11 cellular contexts compared by ENCODE assay signal in the genomic region with DNA sequence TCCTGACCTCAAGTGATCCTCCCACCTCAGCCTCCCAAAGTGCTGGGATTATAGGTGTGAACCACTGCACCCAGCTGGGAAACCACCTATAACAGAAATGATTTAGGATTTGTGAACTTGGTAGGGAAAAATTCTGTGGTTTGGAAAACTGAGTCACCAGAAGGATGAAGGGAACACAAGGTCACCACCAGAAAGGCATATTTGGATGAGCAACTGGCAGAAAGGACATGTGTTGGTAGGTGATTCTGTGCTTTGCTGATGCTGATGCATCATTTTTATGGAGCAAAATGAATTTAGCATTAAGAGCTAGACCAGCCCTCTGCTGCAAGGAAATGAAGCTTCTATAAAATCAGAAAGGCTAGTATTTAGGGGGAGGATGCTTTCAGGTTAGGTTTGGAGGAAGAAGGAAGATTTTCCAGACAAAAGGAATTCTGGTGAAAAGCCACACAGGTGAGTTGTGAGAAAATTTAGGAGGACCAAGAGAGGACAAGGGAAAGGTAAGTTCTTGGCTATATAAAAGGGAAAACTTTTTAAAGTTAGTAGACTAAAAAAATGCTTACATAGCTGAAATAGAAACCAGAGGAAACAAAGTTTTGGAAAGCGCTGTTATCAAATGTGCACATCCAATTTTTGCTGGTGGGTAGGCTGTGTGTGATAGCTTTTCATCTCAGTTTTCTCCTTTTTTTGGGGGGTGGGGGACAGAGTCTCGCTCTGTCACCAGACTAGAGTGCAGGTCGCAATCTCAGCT. TPM values are rescaled to one million over a fixed set of nuclear protein-coding genes. Genes with fewer than 3 reads are reported as not detected.
DNase-seq lines count a peak whose midpoint lies in the region; ATAC-seq, FAIRE-seq and TF ChIP-seq lines count a peak whose summit lies in the region.
"Had no signal": no experiment of that assay in that cellular context is flagged by ENCODE, and none has a peak within 500 bp of the region (broad histone marks: within the 10 kb centered on the region; RNA-seq: fewer than 3 reads in every experiment).

No MANE protein-coding gene starts in this region.

- H3K9me3 Mint-ChIP-seq in HFFc6 = no peaks in the 10 kb centered on the region

- no peak overlapping the region for H3K4me3 ChIP-seq in lower lobe of right lung
- H3K4me3 ChIP-seq: colonic mucosa had no signal

- peak overlapping the region; percentile 41 for H3K27ac ChIP-seq in lower lobe of right lung

- peaks cover 13% of the 10 kb centered on the region for H3K36me3 Mint-ChIP-seq in HFFc6 (ENCODE audit: low read depth)

- peaks cover 35% of the 10 kb centered on the region for H3K4me1 ChIP-seq in lower lobe of right lung
- H3K4me1 ChIP-seq: colonic mucosa had no signal

- no peak for TF ChIP-seq CTCF in HFFc6 (IDR thresholded peaks at IDR 0.05)
- TF ChIP-seq CTCF in lower lobe of right lung (IDR thresholded peaks at IDR 0.05) = no peak

- ATAC-seq in lower lobe of right lung = no peak
- ATAC-seq: Panc1 had no signal

- H3K36me3 ChIP-seq in lower lobe of right lung = peaks cover 5% of the 10 kb centered on the region
- H3K36me3 ChIP-seq: colonic mucosa had no signal

- DNase-seq in ACHN (peak; percentile 43), HFFc6 (peak; percentile 78), amniotic epithelial cell (ENCODE audit: low read depth) (peak; percentile 90), lower lobe of right lung (no peak), KBM-7 (no peak), C1 segment of cervical spinal cord (lab: John Stamatoyannopoulos, UW) (no peak), GM12892 (ENCODE audit: insufficient read length) (no peak)
- DNase-seq in stimulated activated CD4-positive, alpha-beta T cell treated with anti-CD3 and anti-CD28 coated beads, Interleukin-4, amount 100 ng/mL, for 4 hours = no peak
- DNase-seq: colonic mucosa, DMS 273 treated with DMSO at 0.1 percent for 48 hours had no signal

- FAIRE-seq in GM12892 (lab: Jason Lieb, UNC) = no peak

- H3K9me3 ChIP-seq in lower lobe of right lung = no peaks in the 10 kb centered on the region
- H3K9me3 ChIP-seq: colonic mucosa had no signal

- peak overlapping the region; percentile 99 for H3K4me3 Mint-ChIP-seq in HFFc6

- no peaks in the 10 kb centered on the region; the same call in 1 of the 2 replicates for H3K27me3 Mint-ChIP-seq in HFFc6 (ENCODE audit: insufficient read depth)

- in situ Hi-C loops in ACHN (cut with HindIII; ENCODE audit: low pct_ligation_motif_present, low pct_unique_long_range_greater_than_20kb, low sequenced_read_pairs) = no loop called here
- in situ Hi-C loops in KBM-7 (cut with MboI; ENCODE audit: low pct_unique_long_range_greater_than_20kb, low sequenced_read_pairs) = no loop called here

- no peaks in the 10 kb centered on the region for H3K27me3 ChIP-seq in lower lobe of right lung (ENCODE audit: low read depth)
- H3K27me3 ChIP-seq: colonic mucosa had no signal

- intact Hi-C loops in lower lobe of right lung (cut with DNase I) = no loop called here

- no peak for TF ChIP-seq POLR2A in GM12892 (IDR thresholded peaks at IDR 0.05; ENCODE audit: low read depth, low read length)

- peak overlapping the region; percentile 91 for H3K27ac Mint-ChIP-seq in HFFc6

- peaks cover 58% of the 10 kb centered on the region for H3K4me1 Mint-ChIP-seq in HFFc6 (ENCODE audit: low read depth)

RNA-seq across cellular contexts. Expression of a gene that starts 3.6 kb away (rescaled TPM):
- total RNA-seq in HFFc6 (2021; fragmentation: NEBNext Ultra II Directional; extraction: Animal tissue kit (Norgen Biotek cat#: 25700)) = 10 to 100 TPM; 16.3 to 25.1 (median 21.1) TPM
- 23.7 TPM for total RNA-seq in lower lobe of right lung
- polyA plus RNA-seq in GM12892 (2012; ENCODE audit: missing spikeins) = 15.3 TPM

RNA-seq across cellular contexts. Expression of a gene that starts 30.0 kb away (rescaled TPM):
- total RNA-seq in HFFc6 (2021; fragmentation: NEBNext Ultra II Directional; extraction: Animal tissue kit (Norgen Biotek cat#: 25700)) = 1 to 10 TPM; 5.1 to 8.7 (median 6.3) TPM
- 8.7 TPM for total RNA-seq in lower lobe of right lung
- polyA plus RNA-seq in GM12892 (2012; ENCODE audit: missing spikeins) = 6.5 TPM

RNA-seq across cellular contexts. Expression of a gene that starts 30.3 kb away (rescaled TPM):
- total RNA-seq in HFFc6 (2021; fragmentation: NEBNext Ultra II Directional; extraction: Animal tissue kit (Norgen Biotek cat#: 25700)) = 10 to 100 TPM; 14.5 to 19.9 (median 16.0) TPM
- 11.4 TPM for total RNA-seq in lower lobe of right lung
- 7.8 TPM for polyA plus RNA-seq in GM12892 (2012; ENCODE audit: missing spikeins)

Comparison
In these comparisons a context has a peak if more than half of its experiments do, and no peak if none do; other contexts are left out.
1. DNase-seq: peak in ACHN (single experiment), HFFc6 (single experiment) and amniotic epithelial cell (single experiment); none in lower lobe of right lung (single experiment), KBM-7 (single experiment), C1 segment of cervical spinal cord (0 of 14), stimulated activated CD4-positive, alpha-beta T cell treated with anti-CD3 and anti-CD28 coated beads, Interleukin-4, amount 100 ng/mL, for 4 hours (0 of 2) and GM12892 (single experiment).